Comparison of ENCODE assay signal across 8 cellular contexts in the genomic region with DNA sequence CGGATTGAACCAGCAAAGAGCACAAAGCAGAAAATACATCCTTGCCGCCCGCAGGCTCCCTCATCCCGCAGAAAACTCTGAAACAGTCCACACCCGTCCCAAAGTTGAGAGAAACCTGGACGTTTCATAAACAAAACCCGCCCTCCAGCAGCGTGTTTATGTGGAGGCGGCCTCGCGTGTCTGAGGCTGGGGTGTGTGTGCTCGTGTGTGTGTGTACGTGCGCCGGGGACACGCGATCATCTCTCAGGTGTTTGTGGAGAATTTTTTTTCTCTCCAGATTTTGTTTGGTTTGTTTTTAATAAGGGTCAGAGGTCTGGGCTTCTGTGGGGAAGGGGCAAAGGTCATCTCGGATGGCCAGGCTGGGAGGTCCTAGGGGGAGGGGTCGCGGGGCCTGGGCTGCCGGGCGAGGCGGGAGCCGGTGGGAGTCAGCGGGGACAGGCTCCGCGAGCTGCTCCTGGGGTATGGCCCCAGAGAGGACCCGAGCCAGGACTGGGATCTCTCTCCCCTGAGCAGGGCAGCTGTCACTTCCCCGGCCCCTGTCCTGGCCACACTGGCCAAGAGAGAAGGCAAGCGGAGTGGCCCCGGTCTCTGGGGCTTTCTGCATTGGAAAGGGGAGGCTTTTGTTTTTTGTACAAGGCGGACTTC.
DNase-seq lines count a peak whose midpoint lies in the region; TF ChIP-seq lines count a peak whose summit lies in the region.

No MANE protein-coding gene starts in this region.

- in situ Hi-C loops in KBM-7 (cut with MboI; ENCODE audit: low pct_unique_long_range_greater_than_20kb, low sequenced_read_pairs) = no loop called here

- DNase-seq in AG09319 (ENCODE audit: extremely low read depth, low read depth) = peak; percentile 50
- DNase-seq in KBM-7 = peak; percentile 41
- peak; percentile 36 for DNase-seq in activated T-helper 1 cell treated with Interleukin-2 at 50 U/mL for 16 hours (ENCODE audit: low read depth)
- peak; percentile 42 for DNase-seq in fibroblast of mammary gland (ENCODE audit: low read depth)
- peak; percentile 11 for DNase-seq in non-pigmented ciliary epithelial cell (ENCODE audit: low read depth)
- no peak for DNase-seq in GM19240 (ENCODE audit: insufficient read length, low spot score)
- DNase-seq in Ammon's horn (ENCODE audit: low spot score) = no peak
- no peak for DNase-seq in iPS-NIHi11 (ENCODE audit: low spot score)

- H3K4me3 ChIP-seq in fibroblast of mammary gland (ENCODE audit: control insufficient read depth, low read depth, low read length) = no peak overlapping the region

- TF ChIP-seq CTCF in AG09319 (IDR thresholded peaks at IDR 0.05; ENCODE audit: low read depth, low read length) (no peak; the same call in 1 of the 2 replicates), fibroblast of mammary gland (conservative IDR thresholded peaks at IDR 0.05; ENCODE audit: control insufficient read depth, insufficient read depth, low read depth, low read length) (no peak)

Comparison
In these comparisons a context has a peak if more than half of its experiments do, and no peak if none do; other contexts are left out.
1. DNase-seq: peak in AG09319 (single experiment), KBM-7 (single experiment), activated T-helper 1 cell treated with Interleukin-2 at 50 U/mL for 16 hours (single experiment), fibroblast of mammary gland (single experiment) and non-pigmented ciliary epithelial cell (single experiment); none in GM19240 (single experiment), Ammon's horn (single experiment) and iPS-NIHi11 (single experiment).